Comparison of ENCODE assay signal across 1 cellular context in genomic region chr14:68794856-68795601, GRCh38.
TF ChIP-seq lines count a peak whose summit lies in the region.

No MANE protein-coding gene starts in this region.

TF ChIP-seq in HepG2, 621 proteins besides CTCF, POLR2A, EP300 and RAD21 (continued from another document):
- no peak for TF ChIP-seq ZNF567 (CRISPR knock-in tag; IDR thresholded peaks at IDR 0.05; ENCODE audit: borderline replicate concordance)
- TF ChIP-seq ZSCAN29 (CRISPR knock-in tag; conservative IDR thresholded peaks at IDR 0.05) = no peak
- no peak for TF ChIP-seq KMT2A (CRISPR knock-in tag; IDR thresholded peaks at IDR 0.05)
- no peak for TF ChIP-seq ZNF337 (CRISPR knock-in tag; IDR thresholded peaks at IDR 0.05; ENCODE audit: borderline replicate concordance, low read depth)
- TF ChIP-seq ZBTB10 (CRISPR knock-in tag; IDR thresholded peaks at IDR 0.05; ENCODE audit: borderline replicate concordance) = 0 out of 2 replicates have a peak, but pooled peaks have one; percentile 1
- TF ChIP-seq KDM6A (CRISPR knock-in tag; IDR thresholded peaks at IDR 0.05; ENCODE audit: low read depth) = no peak
- TF ChIP-seq ZNF777 (CRISPR knock-in tag; IDR thresholded peaks at IDR 0.05) = no peak; the same call in 1 of the 2 replicates
- no peak for TF ChIP-seq ZNF772 (CRISPR knock-in tag; IDR thresholded peaks at IDR 0.05)
- TF ChIP-seq ZNF552 (CRISPR knock-in tag; IDR thresholded peaks at IDR 0.05; ENCODE audit: borderline replicate concordance) = no peak
- no peak for TF ChIP-seq PAX8 (CRISPR knock-in tag; IDR thresholded peaks at IDR 0.05; ENCODE audit: borderline replicate concordance)
